ENCODE assay signal across 17 cellular contexts in genomic region chr5:83363876-83364275, GRCh38.
DNase-seq lines count a peak whose midpoint lies in the region; ATAC-seq and TF ChIP-seq lines count a peak whose summit lies in the region.
"Had no signal": no experiment of that assay in that cellular context is flagged by ENCODE, and none has a peak within 500 bp of the region (broad histone marks: within the 10 kb centered on the region; RNA-seq: fewer than 3 reads in every experiment).

No MANE protein-coding gene starts in this region.

- no peak overlapping the region for H3K4ac ChIP-seq in neuronal stem cell (ENCODE audit: low read length)

- WGBS in neuronal stem cell (ENCODE audit: extremely low coverage in 2 of 2, insufficient read length in 2 of 2, insufficient replicate concordance in 1 of 2), 2 donors = no CpG with 5 or more reads among the region's 2 CpGs

- H4K8ac ChIP-seq in neuronal stem cell (ENCODE audit: low read depth, low read length) = no peak overlapping the region

- H3K9me3 Mint-ChIP-seq in CD14-positive monocyte (peaks cover 8 to 20% (median 10%) of the 10 kb centered on the region in 7 donors), mesothelial cell of epicardium (peaks cover 17% of the 10 kb centered on the region), natural killer cell (peaks cover 2 to 7% of the 10 kb centered on the region in 2 donors)

- no peak overlapping the region for H3K23ac ChIP-seq in neuronal stem cell (ENCODE audit: low read depth, low read length, poor library complexity)

- intact Hi-C loops in CD14-positive monocyte (cut with micrococcal nuclease) = no loop called here
- intact Hi-C loops in natural killer cell (cut with micrococcal nuclease) = no loop called here

- H3K4me3 Mint-ChIP-seq in CD14-positive monocyte (no peak overlapping the region), mesothelial cell of epicardium (no peak overlapping the region), natural killer cell (no peak overlapping the region)
- H3K4me3 Mint-ChIP-seq: CD8-positive, alpha-beta T cell had no signal

- no peak overlapping the region for H2AK5ac ChIP-seq in neuronal stem cell (ENCODE audit: low read depth, low read length)

- H3K4me1 ChIP-seq in OCI-LY3 (ENCODE audit: low read length) = peaks cover 36% of the 10 kb centered on the region
- peaks cover 2 to 18% of the 10 kb centered on the region in 2 donors for H3K4me1 ChIP-seq in neuronal stem cell (ENCODE audit: control insufficient read depth in 2 of 2, insufficient read depth in 1 of 2, low read depth in 1 of 2, low read length in 2 of 2)
- H3K4me1 ChIP-seq: A549, BLaER1 had no signal

- no peaks in the 10 kb centered on the region for H3K79me1 ChIP-seq in neuronal stem cell (ENCODE audit: low read depth, low read length)

- DNase-seq in CD14-positive monocyte (ENCODE audit: low spot score) = no peak
- no peak for DNase-seq in mesothelial cell of epicardium (ENCODE audit: low spot score in 2 of 2, unreplicated experiment in 2 of 2)
- DNase-seq in neuronal stem cell (ENCODE audit: low spot score) = no peak
- no peak for DNase-seq in natural killer cell
- DNase-seq in hepatic stellate cell (ENCODE audit: low spot score) = no peak
- DNase-seq: Calu3; CD8-positive, alpha-beta T cell; DMS79 treated with DMSO at 0.1 percent for 48 hours; GF-D8; GOT3; H7 had no signal

- H3K36me3 ChIP-seq in OCI-LY3 (replicated peaks; ENCODE audit: low read depth, low read length) (no peaks in the 10 kb centered on the region), neuronal stem cell (replicated peaks in 1 of 2; ENCODE audit: control insufficient read depth in 2 of 2, insufficient read depth in 2 of 2, low read length in 2 of 2) (no peaks in the 10 kb centered on the region)
- H3K36me3 ChIP-seq: BLaER1 had no signal

- H2BK5ac ChIP-seq in neuronal stem cell (ENCODE audit: low read length) = no peak overlapping the region

- no peak overlapping the region for H4K91ac ChIP-seq in neuronal stem cell (ENCODE audit: low read depth, low read length, poor library complexity)

- H2BK15ac ChIP-seq in neuronal stem cell (ENCODE audit: low read length) = no peak overlapping the region

- H3K9me3 ChIP-seq in OCI-LY3 (ENCODE audit: insufficient read depth, low read length) (no peaks in the 10 kb centered on the region), neuronal stem cell (replicated peaks in 1 of 2; ENCODE audit: control insufficient read depth in 2 of 2, insufficient read depth in 1 of 2, low read depth in 1 of 2, low read length in 2 of 2) (peaks cover 6% of the 10 kb centered on the region in 2 donors)

- peaks cover 43% of the 10 kb centered on the region for H3K4me1 Mint-ChIP-seq in CD14-positive monocyte
- peaks cover 8% of the 10 kb centered on the region for H3K4me1 Mint-ChIP-seq in mesothelial cell of epicardium
- H3K4me1 Mint-ChIP-seq in natural killer cell = no peaks in the 10 kb centered on the region

- H3K79me2 ChIP-seq in OCI-LY3 (ENCODE audit: low read length) = no peaks in the 10 kb centered on the region

- H3K27me3 ChIP-seq in OCI-LY3 (ENCODE audit: low read depth, low read length) (no peaks in the 10 kb centered on the region), neuronal stem cell (ENCODE audit: control insufficient read depth in 3 of 3, insufficient read depth in 3 of 3, low read depth in 1 of 3, low read length in 3 of 3) (no peaks in the 10 kb centered on the region)
- H3K27me3 ChIP-seq: BLaER1 had no signal

- H3K27me3 Mint-ChIP-seq in CD14-positive monocyte (ENCODE audit: low read depth in 3 of 3) (peaks cover 0 to 1% (median 0%) of the 10 kb centered on the region in 3 donors), mesothelial cell of epicardium (ENCODE audit: low read depth) (no peaks in the 10 kb centered on the region), natural killer cell (ENCODE audit: low read depth in 2 of 2) (no peaks in the 10 kb centered on the region)

- H3K14ac ChIP-seq in neuronal stem cell (ENCODE audit: low read length) = no peak overlapping the region

- ATAC-seq in HG03571 (IDR thresholded peaks at IDR 0.05; ENCODE audit: unreplicated experiment) = no peak
- no peak for ATAC-seq in natural killer cell
- ATAC-seq: A549; CD8-positive, alpha-beta T cell had no signal

- H3K4me3 ChIP-seq in OCI-LY3 (ENCODE audit: low read length) = peak overlapping the region; percentile 48; the same call in 1 of the 2 replicates
- H3K4me3 ChIP-seq in neuronal stem cell (ENCODE audit: low read length in 2 of 2) = no peak overlapping the region
- H3K4me3 ChIP-seq: A549, BLaER1 had no signal

- H2BK120ac ChIP-seq in neuronal stem cell (ENCODE audit: low read depth, low read length) = no peak overlapping the region

- no peak overlapping the region for H3K18ac ChIP-seq in neuronal stem cell (ENCODE audit: low read length)

- peaks cover 11 to 16% of the 10 kb centered on the region in 2 donors for H3K36me3 Mint-ChIP-seq in CD14-positive monocyte
- H3K36me3 Mint-ChIP-seq in mesothelial cell of epicardium = no peaks in the 10 kb centered on the region
- no peaks in the 10 kb centered on the region for H3K36me3 Mint-ChIP-seq in natural killer cell
- H3K36me3 Mint-ChIP-seq: CD8-positive, alpha-beta T cell had no signal

- no peak overlapping the region for H2BK12ac ChIP-seq in neuronal stem cell (ENCODE audit: low read length)

- H3K4me2 ChIP-seq in OCI-LY3 (ENCODE audit: low read length) (peak overlapping the region; percentile 79), neuronal stem cell (ENCODE audit: insufficient read depth, low read length, poor library complexity, severe bottlenecking) (no peak overlapping the region)
- H3K4me2 ChIP-seq: A549, BLaER1, KMS-11 had no signal

- H3K27ac Mint-ChIP-seq in CD14-positive monocyte (peak overlapping the region; percentile 47 to 91 (median 74)), mesothelial cell of epicardium (peak overlapping the region; percentile 15), natural killer cell (no peak overlapping the region)
- H3K27ac Mint-ChIP-seq: CD8-positive, alpha-beta T cell had no signal

- H3K9ac ChIP-seq in OCI-LY3 (ENCODE audit: low read length) (no peak overlapping the region), neuronal stem cell (ENCODE audit: low read depth, low read length, poor library complexity) (no peak overlapping the region)
- H3K9ac ChIP-seq: BLaER1, KMS-11 had no signal

- TF ChIP-seq CTCF in CD14-positive monocyte (IDR thresholded peaks at IDR 0.05) (no peak), OCI-LY3 (IDR thresholded peaks at IDR 0.05; ENCODE audit: low read depth, low read length) (no peak), mesothelial cell of epicardium (IDR thresholded peaks at IDR 0.05; ENCODE audit: unreplicated experiment) (no peak), natural killer cell (IDR thresholded peaks at IDR 0.05) (no peak)

- H4K20me1 ChIP-seq in OCI-LY3 (ENCODE audit: insufficient read depth, low read length) = no peaks in the 10 kb centered on the region
- H4K20me1 ChIP-seq: BLaER1 had no signal

- no peak overlapping the region for H2AFZ ChIP-seq in OCI-LY3 (ENCODE audit: low read depth, low read length)
- H2AFZ ChIP-seq in neuronal stem cell (ENCODE audit: low read length) = no peak overlapping the region

- no peak overlapping the region; the same call in 1 of the 2 replicates for H3K27ac ChIP-seq in OCI-LY3 (ENCODE audit: low read length)
- peak overlapping the region; percentile 84 for H3K27ac ChIP-seq in neuronal stem cell (replicated peaks; ENCODE audit: low read length)
- H3K27ac ChIP-seq: 22Rv1, A549, BLaER1, KMS-11 had no signal

Comparison
In these comparisons a context has a peak if more than half of its experiments do, and no peak if none do; other contexts are left out.
1. H3K27ac Mint-ChIP-seq: peak in CD14-positive monocyte (7 of 7) and mesothelial cell of epicardium (single experiment); none in natural killer cell (0 of 2).